ENCODE assay signal across 24 cellular contexts in genomic region chr3:52333869-52334557, GRCh38. TPM values are rescaled to one million over a fixed set of nuclear protein-coding genes. Genes with fewer than 3 reads are reported as not detected.
DNase-seq lines count a peak whose midpoint lies in the region; ATAC-seq, FAIRE-seq and TF ChIP-seq lines count a peak whose summit lies in the region.
"Had no signal": no experiment of that assay in that cellular context is flagged by ENCODE, and none has a peak within 500 bp of the region (broad histone marks: within the 10 kb centered on the region; RNA-seq: fewer than 3 reads in every experiment).

No MANE protein-coding gene starts in this region.

- H3K4me3 ChIP-seq in mammary epithelial cell (replicated peaks in 1 of 3; ENCODE audit: insufficient read depth in 1 of 3, low read depth in 2 of 3, low read length in 3 of 3): no peak overlapping the region
- no peak overlapping the region for H3K4me3 ChIP-seq in breast epithelium
- H3K4me3 ChIP-seq in epithelial cell of esophagus (ENCODE audit: low read length): no peak overlapping the region
- H3K4me3 ChIP-seq in small intestine (ENCODE audit: low read depth in 1 of 2, low read length in 2 of 2): no peak overlapping the region
- H3K4me3 ChIP-seq: sigmoid colon, testis had no signal

- 100% methylated on average over 4 of the region's 4 CpGs for WGBS in mammary epithelial cell (ENCODE audit: low coverage, missing lambda C conversion rate)
- WGBS in small intestine, 3 donors: 94 to 95% (median 95%) methylated on average over 4 of the region's 4 CpGs

- CTCF ChIA-PET in mammary epithelial cell (lab: Charles Lee; ENCODE audit: low non-redundant PET): interaction anchor here (0.5 kb wide), 1 partner anchor 211 kb away, joined by 3 read pairs; no protein-coding TSS in a partner anchor

- H3K27me3 ChIP-seq in mammary epithelial cell (ENCODE audit: insufficient read depth, low read length): no peaks in the 10 kb centered on the region
- no peaks in the 10 kb centered on the region for H3K27me3 ChIP-seq in breast epithelium
- no peaks in the 10 kb centered on the region for H3K27me3 ChIP-seq in small intestine (ENCODE audit: control insufficient read depth in 2 of 2, insufficient read depth in 2 of 2, low read length in 2 of 2)
- H3K27me3 ChIP-seq: sigmoid colon, testis had no signal

- dilution Hi-C loops in mammary epithelial cell (cut with HindIII; ENCODE audit: low sequenced_read_pairs): no loop called here

- H3K9me3 ChIP-seq in mammary epithelial cell (replicated peaks; ENCODE audit: insufficient read depth, low read length): no peaks in the 10 kb centered on the region
- no peaks in the 10 kb centered on the region for H3K9me3 ChIP-seq in breast epithelium
- no peaks in the 10 kb centered on the region for H3K9me3 ChIP-seq in small intestine (ENCODE audit: control insufficient read depth, low read depth)
- H3K9me3 ChIP-seq: sigmoid colon, testis had no signal

- no peak overlapping the region for H3K4me2 ChIP-seq in mammary epithelial cell (ENCODE audit: insufficient read depth, low read depth, low read length)

- intact Hi-C loops in mammary epithelial cell (cut with micrococcal nuclease): no loop called here
- intact Hi-C loops in breast epithelium (cut with DNase I; ENCODE audit: low total_unique reads): no loop called here

- DNase-seq in mammary epithelial cell (peak; percentile 45), breast epithelium (ENCODE audit: low spot score in 2 of 2) (no peak), NCI-H748 treated with DMSO at 0.1 percent for 48 hours (lab: John Stamatoyannopoulos, UW) (peak; percentile 13), epithelial cell of esophagus (ENCODE audit: low read depth) (peak; percentile 79), small intestine (peak; percentile 41), SIG-M5 (lab: John Stamatoyannopoulos, UW) (no peak)
- no peak for DNase-seq in stimulated activated CD4-positive, alpha-beta T cell treated with anti-CD3 and anti-CD28 coated beads, Interleukin-1b, Interleukin-23, amount 100 ng/mL, for 48 hours
- DNase-seq: activated naive CD4-positive, alpha-beta T cell treated with anti-CD3 and anti-CD28 coated beads for 36 hours; activated T-cell treated with anti-CD3 and anti-CD28 coated beads, Interleukin-2, amount 50 U/mL, for 4 hours; amygdala; dermis blood vessel endothelial cell; DMS79; KBM-7; MV-4-11; natural killer cell; NCI-H345; sigmoid colon; T1000; testis had no signal

- in situ Hi-C loops in mammary epithelial cell (cut with MboI; ENCODE audit: low sequenced_read_pairs in 2 of 2): no loop called here

- no peak overlapping the region for H2AFZ ChIP-seq in mammary epithelial cell (ENCODE audit: low read depth, low read length)

- TF ChIP-seq CTCF in mammary epithelial cell (conservative IDR thresholded peaks at IDR 0.05 in 1 of 2, IDR thresholded peaks at IDR 0.05 in 1 of 2; ENCODE audit: extremely low read depth in 1 of 2, insufficient read depth in 1 of 2, low read depth in 1 of 2, low read length in 2 of 2) (no peak), breast epithelium (IDR thresholded peaks at IDR 0.05) (no peak), epithelial cell of esophagus (IDR thresholded peaks at IDR 0.05; ENCODE audit: insufficient read depth, low read depth, low read length, missing control alignments) (no peak)

- no peak for TF ChIP-seq POLR2A in breast epithelium (IDR thresholded peaks at IDR 0.05)

- H3K36me3 ChIP-seq in mammary epithelial cell (ENCODE audit: insufficient read depth, low read length) (no peaks in the 10 kb centered on the region), breast epithelium (no peaks in the 10 kb centered on the region), small intestine (ENCODE audit: control insufficient read depth in 2 of 2, insufficient read depth in 2 of 2, low read length in 2 of 2) (peaks cover 0 to 6% of the 10 kb centered on the region in 2 donors)

- H3K9ac ChIP-seq in mammary epithelial cell (ENCODE audit: insufficient read depth, low read length): no peak overlapping the region

- no peak for FAIRE-seq in small intestine (lab: Jason Lieb, UNC)
- FAIRE-seq: frontal cortex had no signal

- no peak for ATAC-seq in GM21786 (IDR thresholded peaks at IDR 0.05; ENCODE audit: unreplicated experiment)
- ATAC-seq: activated T-cell treated with anti-CD3 and anti-CD28 coated beads, Interleukin-2, amount 50 U/mL, for 4 hours; natural killer cell; stimulated activated memory B cell treated with anti-CD40 and anti-IgM and Interleukin-4, amounts not matched to agents 10 μg/mL and 1 μg/mL and 100 μg/mL, for 72 hours had no signal

- H3K79me2 ChIP-seq in mammary epithelial cell (ENCODE audit: insufficient read depth, low read length): no peaks in the 10 kb centered on the region

- no peak overlapping the region for H3K27ac ChIP-seq in mammary epithelial cell (ENCODE audit: insufficient read depth, low read depth, low read length)
- no peak overlapping the region for H3K27ac ChIP-seq in breast epithelium
- no peak overlapping the region for H3K27ac ChIP-seq in small intestine (ENCODE audit: low read depth in 1 of 2, low read length in 1 of 2)
- H3K27ac ChIP-seq: C4-2B, RWPE1, sigmoid colon, testis had no signal

- no TSS peak for BruUV-seq in mammary epithelial cell (replicated peaks; lab: Mats Ljungman, UMichigan)

- peaks cover 8% of the 10 kb centered on the region for H3K4me1 ChIP-seq in mammary epithelial cell (ENCODE audit: insufficient read depth, low read length)
- H3K4me1 ChIP-seq in breast epithelium: no peaks in the 10 kb centered on the region
- no peaks in the 10 kb centered on the region for H3K4me1 ChIP-seq in small intestine (ENCODE audit: control insufficient read depth in 2 of 2, insufficient read depth in 1 of 2, low read depth in 1 of 2, low read length in 1 of 2)
- H3K4me1 ChIP-seq: sigmoid colon had no signal

- H4K20me1 ChIP-seq in mammary epithelial cell (ENCODE audit: insufficient read depth, low read length): no peaks in the 10 kb centered on the region

RNA-seq across cellular contexts. Expression of gene DNAH1, which starts 17.9 kb away (rescaled TPM):
- total RNA-seq in mammary epithelial cell (1 to 10 TPM; 1.5 to 4.0 TPM), breast epithelium (10 to 100 TPM in 2 of 3 donors, 1 to 10 TPM in 1; 7.5 to 11.5 (median 10.8) TPM)
- polyA plus RNA-seq in mammary epithelial cell (0.44 TPM), small intestine (1 to 10 TPM; 4.3 to 7.8 (median 7.2) TPM)
- 2.5 TPM for polyA minus RNA-seq in mammary epithelial cell

RNA-seq across cellular contexts. Expression of gene GLYCTK, which starts 46.4 kb away (rescaled TPM):
- total RNA-seq in mammary epithelial cell (10 to 100 TPM in 1 of 2 donors, 1 to 10 TPM in 1; 6.7 to 11.0 TPM), breast epithelium (10 to 100 TPM in 1 of 3 donors, 1 to 10 TPM in 2; 7.3 to 17.8 (median 9.5) TPM)
- polyA plus RNA-seq in mammary epithelial cell (10.3 TPM), small intestine (100 to 1,000 TPM in 2 of 3 donors, 10 to 100 TPM in 1; 97.5 to 167 (median 159) TPM)
- polyA minus RNA-seq in mammary epithelial cell: 6.6 TPM

RNA-seq across cellular contexts. Expression of gene WDR82, which starts 55.6 kb away (rescaled TPM):
- total RNA-seq in mammary epithelial cell (10 to 100 TPM; 54.3 to 59.8 TPM), breast epithelium (10 to 100 TPM; 49.6 to 53.1 (median 52.1) TPM)
- polyA plus RNA-seq in mammary epithelial cell (52.7 TPM), small intestine (10 to 100 TPM; 25.9 to 43.8 (median 28.4) TPM)
- 57.3 TPM for polyA minus RNA-seq in mammary epithelial cell

Comparison
In these comparisons a context has a peak if more than half of its experiments do, and no peak if none do; other contexts are left out.
1. DNase-seq: peak in mammary epithelial cell (single experiment), NCI-H748 treated with DMSO at 0.1 percent for 48 hours (single experiment), epithelial cell of esophagus (single experiment) and small intestine (single experiment); none in breast epithelium (0 of 2), SIG-M5 (single experiment) and stimulated activated CD4-positive, alpha-beta T cell treated with anti-CD3 and anti-CD28 coated beads, Interleukin-1b, Interleukin-23, amount 100 ng/mL, for 48 hours (single experiment).